In the genomic region with DNA sequence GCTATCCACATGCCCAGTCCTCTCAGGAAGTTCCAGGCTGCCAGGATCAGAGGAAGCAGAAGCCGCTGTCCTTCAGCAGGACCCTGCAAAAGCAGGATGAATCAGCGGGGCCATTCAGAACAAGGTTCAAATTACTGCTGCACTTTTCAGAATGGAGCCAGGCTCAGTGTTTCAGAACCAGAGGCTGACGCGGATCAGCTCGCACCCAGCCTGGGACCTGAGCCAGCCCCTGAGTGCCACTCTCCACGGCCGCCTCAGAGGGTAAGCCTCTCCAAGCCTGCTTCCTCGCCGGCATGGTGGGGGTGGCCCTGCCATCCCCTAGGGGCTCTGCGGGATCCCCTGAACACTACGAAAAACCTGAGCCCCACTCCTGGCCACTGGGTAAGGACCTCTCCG, we compare ENCODE assay signal across 1 cellular context.
TF ChIP-seq lines count a peak whose summit lies in the region.

No MANE protein-coding gene starts in this region.

TF ChIP-seq in IMR-90, 13 proteins besides CTCF, POLR2A, EP300 and RAD21 (continued from another document):
- peak; percentile 12 for TF ChIP-seq RCOR1 (IDR thresholded peaks at IDR 0.05; ENCODE audit: insufficient replicate concordance, low read length)
- 0 out of 2 replicates have a peak, but pooled peaks have one; percentile 12 for TF ChIP-seq MXI1 (IDR thresholded peaks at IDR 0.05; ENCODE audit: borderline replicate concordance, low read depth, low read length)
- TF ChIP-seq CHD1 (IDR thresholded peaks at IDR 0.05; ENCODE audit: low read depth, low read length): no peak
- no peak for TF ChIP-seq MAZ (IDR thresholded peaks at IDR 0.05; ENCODE audit: borderline replicate concordance, low read depth, low read length)
TF ChIP-seq in IMR-90: peak in this region for 4.
